Comparison of ENCODE assay signal across 9 cellular contexts in the genomic region with DNA sequence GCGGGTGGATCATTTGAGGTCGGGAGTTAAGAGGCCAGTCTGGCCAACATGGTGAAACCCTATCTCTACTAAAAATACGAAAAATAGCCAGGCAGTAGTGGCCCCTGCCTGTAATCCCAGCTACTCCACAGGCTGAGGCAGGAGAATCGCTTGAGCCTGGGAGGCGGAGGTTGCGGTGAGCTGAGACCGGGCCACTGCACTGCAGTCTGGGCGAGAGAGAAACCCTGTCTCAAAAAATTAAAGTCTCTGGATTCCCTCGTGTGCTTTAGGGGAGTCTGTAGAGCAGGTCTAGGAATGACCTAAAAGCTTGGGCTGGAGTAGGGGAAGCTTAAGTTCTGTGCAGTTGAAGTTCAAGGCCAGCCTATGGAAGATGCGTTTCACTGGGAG. TPM values are rescaled to one million over a fixed set of nuclear protein-coding genes. Genes with fewer than 3 reads are reported as not detected.
DNase-seq lines count a peak whose midpoint lies in the region; ATAC-seq and TF ChIP-seq lines count a peak whose summit lies in the region.
"Had no signal": no experiment of that assay in that cellular context is flagged by ENCODE, and none has a peak within 500 bp of the region (broad histone marks: within the 10 kb centered on the region; RNA-seq: fewer than 3 reads in every experiment).

No MANE protein-coding gene starts in this region.

- H3K4me3 ChIP-seq in GM12865 (ENCODE audit: low read depth, low read length) (peak overlapping the region; percentile 63), fibroblast of mammary gland (ENCODE audit: control insufficient read depth, low read depth, low read length) (peak overlapping the region; percentile 91), retinal pigment epithelial cell (ENCODE audit: low read length) (peak overlapping the region; percentile 87)

- no peak for ATAC-seq in T-cell (replicated peaks in 1 of 4)
- no peak for ATAC-seq in GM21576 (IDR thresholded peaks at IDR 0.05; ENCODE audit: unreplicated experiment)

- CTCF ChIA-PET in T-cell (lab: Charles Lee), result interaction anchor here in 1 of 2 donors (0.9 to 1.0 kb wide), 2 partner anchors 9 to 12 kb away, joined by 4 to 6 read pairs; no protein-coding TSS in a partner anchor

- no peaks in the 10 kb centered on the region for H3K9me3 Mint-ChIP-seq in T-cell

- H3K4me3 Mint-ChIP-seq in T-cell, result peak overlapping the region; percentile 88 to 94 (median 93)

- H3K27ac Mint-ChIP-seq in T-cell, result peak overlapping the region; percentile 91 to 96

- TF ChIP-seq CTCF in GM12865 (IDR thresholded peaks at IDR 0.05; ENCODE audit: insufficient read depth, low read depth, low read length, missing control alignments), result no peak
- no peak for TF ChIP-seq CTCF in fibroblast of mammary gland (conservative IDR thresholded peaks at IDR 0.05; ENCODE audit: control insufficient read depth, insufficient read depth, low read depth, low read length)
- TF ChIP-seq CTCF in retinal pigment epithelial cell (conservative IDR thresholded peaks at IDR 0.05; ENCODE audit: low read depth, low read length), result no peak

- no peak for DNase-seq in GM12865 (ENCODE audit: low read depth)
- no peak for DNase-seq in T-cell
- no peak for DNase-seq in fibroblast of mammary gland (ENCODE audit: low read depth)
- no peak for DNase-seq in retinal pigment epithelial cell (ENCODE audit: low read depth)
- no peak for DNase-seq in NCI-H1436 (lab: John Stamatoyannopoulos, UW)
- no peak for DNase-seq in AG08395 (ENCODE audit: low spot score)
- no peak for DNase-seq in SIG-M5 treated with dmso at 0.1 percent for 504 hours (lab: John Stamatoyannopoulos, UW; ENCODE audit: unreplicated experiment)

- POLR2A ChIA-PET in T-cell (lab: Charles Lee), result interaction anchor here (0.9 to 1.1 kb wide), 4 partner anchors 9 to 15 kb away, joined by 3 to 5 read pairs (median 4); partner anchors contain the start of genes FOXM1 (in 1 of the 2) and RHNO1 (in 1 of the 2)

- H3K4me1 Mint-ChIP-seq in T-cell, result peaks cover 18 to 35% (median 29%) of the 10 kb centered on the region in 3 donors

- H3K36me3 Mint-ChIP-seq in T-cell, result peaks cover 8% of the 10 kb centered on the region

- no peaks in the 10 kb centered on the region for H3K27me3 Mint-ChIP-seq in T-cell

RNA-seq across cellular contexts. Expression of gene TULP3, which starts 0.7 kb away (rescaled TPM):
- 1 to 10 TPM; 5.6 to 8.9 (median 7.7) TPM for total RNA-seq in T-cell

RNA-seq across cellular contexts. Expression of gene RHNO1, which starts 13.0 kb away (rescaled TPM):
- total RNA-seq in T-cell, result 10 to 100 TPM; 19.6 to 28.3 (median 25.7) TPM

RNA-seq across cellular contexts. Expression of gene FOXM1, which starts 13.0 kb away (rescaled TPM):
- total RNA-seq in T-cell, result 1 to 10 TPM in 3 of 5 donors, under 1 TPM in 2; 0.82 to 1.6 (median 1.1) TPM

RNA-seq across cellular contexts. Expression of gene TEX52, which starts 33.2 kb away (rescaled TPM):
- not detected for total RNA-seq in T-cell
- total RNA-seq: activated CD8-positive, alpha-beta memory T cell treated with anti-CD3 and anti-CD28 coated beads for 36 hours had no signal

RNA-seq across cellular contexts. Expression of gene NRIP2, which starts 55.2 kb away (rescaled TPM):
- total RNA-seq in T-cell, result not detected
- total RNA-seq: activated CD8-positive, alpha-beta memory T cell treated with anti-CD3 and anti-CD28 coated beads for 36 hours had no signal
